9 cellular contexts compared by ENCODE assay signal in the genomic region with DNA sequence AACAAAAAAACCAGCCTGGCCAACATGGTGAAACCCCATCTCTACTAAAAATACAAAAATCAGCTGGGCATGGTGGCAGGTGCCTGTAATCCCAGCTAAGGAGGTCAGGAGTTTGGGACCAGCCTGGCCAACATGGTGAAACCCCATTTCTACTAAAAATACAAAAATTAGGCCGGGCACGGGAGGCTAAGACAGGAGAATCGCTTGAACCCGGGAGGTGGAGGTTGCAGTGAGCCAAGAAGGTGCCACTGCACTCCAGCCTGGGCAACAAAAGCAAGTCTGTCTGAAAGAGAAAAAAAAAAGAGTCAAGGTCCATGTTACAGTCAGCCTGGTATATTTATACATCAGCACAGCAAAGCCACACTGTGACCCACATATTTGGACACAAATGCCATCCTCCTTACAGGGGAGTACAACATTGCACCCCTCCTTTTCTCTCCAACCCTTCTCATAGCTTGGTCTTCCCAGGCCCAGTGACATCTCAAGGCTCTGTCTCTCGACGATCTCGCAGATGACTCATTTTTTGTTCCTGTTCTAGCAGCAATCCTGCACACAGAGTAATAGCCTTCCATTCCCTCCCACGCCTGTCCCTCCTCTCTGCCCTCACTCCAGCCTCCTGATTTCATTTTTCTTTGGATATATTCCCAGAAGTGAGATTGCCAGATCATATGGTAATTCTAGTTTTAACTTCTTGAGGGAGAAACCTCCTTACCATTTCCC. TPM values are rescaled to one million over a fixed set of nuclear protein-coding genes. Genes with fewer than 3 reads are reported as not detected.
A peak's percentile ranks its signal among the peaks of the same experiment; 100 is the strongest.
DNase-seq lines count a peak whose midpoint lies in the region; ATAC-seq and TF ChIP-seq lines count a peak whose summit lies in the region.
"Had no signal": no experiment of that assay in that cellular context is flagged by ENCODE, and none has a peak within 500 bp of the region (broad histone marks: within the 10 kb centered on the region; RNA-seq: fewer than 3 reads in every experiment).

No MANE protein-coding gene starts in this region.

- peak; percentile 88 for DNase-seq in HS-5 (ENCODE audit: low read depth)
- peak; percentile 52 for DNase-seq in astrocyte of the cerebellum (ENCODE audit: low read depth)
- peak; percentile 74 for DNase-seq in hepatocyte (ENCODE audit: low spot score)
- no peak for DNase-seq in activated CD8-positive, alpha-beta T cell treated with anti-CD3 and anti-CD28 coated beads for 36 hours
- no peak for DNase-seq in OCI-LY7 (ENCODE audit: low spot score)
- DNase-seq: activated CD4-positive, alpha-beta memory T cell treated with anti-CD3 and anti-CD28 coated beads, Interleukin-2, amount 10 ng/mL, durations not matched to agents 7 days and 5 days; KG1 had no signal

- no peak overlapping the region for H3K4me3 ChIP-seq in astrocyte of the cerebellum (ENCODE audit: low read depth, low read length)
- H3K4me3 ChIP-seq in hepatocyte: no peak overlapping the region
- H3K4me3 ChIP-seq in OCI-LY7 (ENCODE audit: low read depth, low read length, poor library complexity, severe bottlenecking): no peak overlapping the region

- peaks cover 26% of the 10 kb centered on the region for H3K27me3 Mint-ChIP-seq in activated CD8-positive, alpha-beta T cell treated with anti-CD3 and anti-CD28 coated beads for 36 hours

- H3K27ac Mint-ChIP-seq in activated CD8-positive, alpha-beta T cell treated with anti-CD3 and anti-CD28 coated beads for 36 hours: no peak overlapping the region
- H3K27ac Mint-ChIP-seq: activated CD4-positive, alpha-beta memory T cell treated with anti-CD3 and anti-CD28 coated beads, Interleukin-2, amount 10 ng/mL, durations not matched to agents 7 days and 5 days had no signal

- intact Hi-C loops in activated CD8-positive, alpha-beta T cell treated with anti-CD3 and anti-CD28 coated beads for 36 hours (cut with micrococcal nuclease): no loop called here
- intact Hi-C loops in OCI-LY7 (cut with micrococcal nuclease; ENCODE audit: unreplicated experiment): no loop called here

- CTCF ChIA-PET in activated CD8-positive, alpha-beta T cell treated with anti-CD3 and anti-CD28 coated beads for 36 hours (lab: Charles Lee): no interaction called here
- CTCF ChIA-PET in OCI-LY7 (lab: Charles Lee; ENCODE audit: unreplicated experiment): interaction anchor here (0.6 kb wide), 1 partner anchor 348 kb away, joined by 3 read pairs; no protein-coding TSS in a partner anchor

- H3K27me3 ChIP-seq in hepatocyte: no peaks in the 10 kb centered on the region

- no TSS peak for BruUV-seq in OCI-LY7 (replicated peaks; lab: Mats Ljungman, UMichigan)

- WGBS in hepatocyte (ENCODE audit: low lambda C conversion rate, missing lambda C conversion rate): 64% methylated on average over 8 of the region's 8 CpGs

- POLR2A ChIA-PET in activated CD8-positive, alpha-beta T cell treated with anti-CD3 and anti-CD28 coated beads for 36 hours (lab: Charles Lee): no interaction called here
- POLR2A ChIA-PET in OCI-LY7 (lab: Charles Lee): no interaction called here

- H3K27ac ChIP-seq in hepatocyte (no peak overlapping the region), temporal lobe (ENCODE audit: low read depth, low read length) (peak overlapping the region; percentile 65), OCI-LY7 (ENCODE audit: low read depth, low read length, poor library complexity, severe bottlenecking) (no peak overlapping the region)

- H3K36me3 ChIP-seq in hepatocyte (replicated peaks; ENCODE audit: insufficient read depth, low read depth) (no peaks in the 10 kb centered on the region), OCI-LY7 (ENCODE audit: insufficient read depth, low read length) (no peaks in the 10 kb centered on the region)

- no peaks in the 10 kb centered on the region for H3K9me3 Mint-ChIP-seq in activated CD8-positive, alpha-beta T cell treated with anti-CD3 and anti-CD28 coated beads for 36 hours
- H3K9me3 Mint-ChIP-seq: activated CD4-positive, alpha-beta memory T cell treated with anti-CD3 and anti-CD28 coated beads, Interleukin-2, amount 10 ng/mL, durations not matched to agents 7 days and 5 days had no signal

- no peaks in the 10 kb centered on the region for H3K9me3 ChIP-seq in hepatocyte (ENCODE audit: low read depth)
- H3K9me3 ChIP-seq in OCI-LY7 (ENCODE audit: low read length): no peaks in the 10 kb centered on the region

- TF ChIP-seq CTCF in astrocyte of the cerebellum (IDR thresholded peaks at IDR 0.05; ENCODE audit: low read depth, low read length, missing control alignments): no peak
- TF ChIP-seq CTCF in hepatocyte (IDR thresholded peaks at IDR 0.05; ENCODE audit: poor library complexity): no peak
- no peak for TF ChIP-seq CTCF in activated CD8-positive, alpha-beta T cell treated with anti-CD3 and anti-CD28 coated beads for 36 hours (IDR thresholded peaks at IDR 0.05)
- TF ChIP-seq CTCF in OCI-LY7 (conservative IDR thresholded peaks at IDR 0.05; ENCODE audit: low read length): no peak

- no peaks in the 10 kb centered on the region for H3K4me1 Mint-ChIP-seq in activated CD8-positive, alpha-beta T cell treated with anti-CD3 and anti-CD28 coated beads for 36 hours (ENCODE audit: low read depth)

- no peaks in the 10 kb centered on the region for H3K36me3 Mint-ChIP-seq in activated CD8-positive, alpha-beta T cell treated with anti-CD3 and anti-CD28 coated beads for 36 hours (ENCODE audit: low read depth)

- H2AFZ ChIP-seq in hepatocyte (no peak overlapping the region), OCI-LY7 (ENCODE audit: low read length) (no peak overlapping the region)

- no peak for ATAC-seq in activated CD8-positive, alpha-beta T cell treated with anti-CD3 and anti-CD28 coated beads for 36 hours
- ATAC-seq in GM21390 (IDR thresholded peaks at IDR 0.05; ENCODE audit: unreplicated experiment): no peak

- H3K4me2 ChIP-seq in hepatocyte (no peak overlapping the region), OCI-LY7 (ENCODE audit: low read length) (no peak overlapping the region)

- H3K9me2 ChIP-seq in hepatocyte (replicated peaks; ENCODE audit: insufficient read depth): no peaks in the 10 kb centered on the region
- H3K9me2 ChIP-seq in OCI-LY7 (ENCODE audit: insufficient read depth, low read length): no peaks in the 10 kb centered on the region

- H3K79me2 ChIP-seq in hepatocyte (no peaks in the 10 kb centered on the region), OCI-LY7 (ENCODE audit: insufficient read depth, low read depth, low read length) (no peaks in the 10 kb centered on the region)

- H4K20me1 ChIP-seq in hepatocyte (ENCODE audit: insufficient read depth, poor library complexity, severe bottlenecking) (no peaks in the 10 kb centered on the region), OCI-LY7 (ENCODE audit: insufficient read depth, low read length) (no peaks in the 10 kb centered on the region)

- H3K4me1 ChIP-seq in hepatocyte (ENCODE audit: insufficient read depth) (no peaks in the 10 kb centered on the region), OCI-LY7 (ENCODE audit: insufficient read depth, low read length, poor library complexity, severe bottlenecking) (peaks cover 9% of the 10 kb centered on the region)

- in situ Hi-C loops in astrocyte of the cerebellum (cut with HindIII; ENCODE audit: low sequenced_read_pairs): no loop called here

- H3K4me3 Mint-ChIP-seq in activated CD8-positive, alpha-beta T cell treated with anti-CD3 and anti-CD28 coated beads for 36 hours: no peak overlapping the region
- H3K4me3 Mint-ChIP-seq: activated CD4-positive, alpha-beta memory T cell treated with anti-CD3 and anti-CD28 coated beads, Interleukin-2, amount 10 ng/mL, durations not matched to agents 7 days and 5 days had no signal

RNA-seq across cellular contexts. Expression of a gene that starts 21.0 kb away (rescaled TPM):
- total RNA-seq in hepatocyte (17.6 and 27.6 TPM in 2 replicates), temporal lobe (8.9 TPM), OCI-LY7 (2022) (56.7 and 63.8 TPM in 2 replicates)
- polyA plus RNA-seq in hepatocyte: 32.6 and 32.7 TPM in 2 replicates
- total RNA-seq in activated CD8-positive, alpha-beta T cell treated with anti-CD3 and anti-CD28 coated beads for 36 hours: 10 to 100 TPM; 60.4 to 64.0 TPM
- total RNA-seq in OCI-LY7 (2014; rRNA removed; shearing (Covaris generic)): 25.5 and 40.2 TPM in 2 replicates

RNA-seq across cellular contexts. Expression of a gene that starts 46.9 kb away (rescaled TPM):
- total RNA-seq in hepatocyte (8.3 and 9.2 TPM in 2 replicates), temporal lobe (13.3 TPM), OCI-LY7 (2022) (14.3 and 15.8 TPM in 2 replicates)
- 1.2 and 1.3 TPM in 2 replicates for polyA plus RNA-seq in hepatocyte
- total RNA-seq in activated CD8-positive, alpha-beta T cell treated with anti-CD3 and anti-CD28 coated beads for 36 hours: 10 to 100 TPM; 11.4 TPM
- total RNA-seq in OCI-LY7 (2014; rRNA removed; shearing (Covaris generic)): 11.5 and 17.5 TPM in 2 replicates

Comparison
In these comparisons a context has a peak if more than half of its experiments do, and no peak if none do; other contexts are left out.
1. DNase-seq: peak in HS-5 (single experiment), astrocyte of the cerebellum (single experiment) and hepatocyte (single experiment); none in activated CD8-positive, alpha-beta T cell treated with anti-CD3 and anti-CD28 coated beads for 36 hours (single experiment) and OCI-LY7 (single experiment).